9 cellular contexts compared by ENCODE assay signal in genomic region chr18:66951750-66952149, GRCh38.
"Had no signal": no experiment of that assay in that cellular context is flagged by ENCODE, and none has a peak within 500 bp of the region (broad histone marks: within the 10 kb centered on the region; RNA-seq: fewer than 3 reads in every experiment).

No MANE protein-coding gene starts in this region.

- H3K36me3 ChIP-seq: HAP-1 had no signal

- H3K9ac ChIP-seq: GM23248, KMS-11 had no signal

- H3K9me3 ChIP-seq: HAP-1 had no signal

- DNase-seq: GM23248, GOT3, H7, HFFc6, KBM-7 had no signal

- H3K4me1 ChIP-seq: HAP-1 had no signal

- ATAC-seq: HCT116 had no signal

- H3K27ac ChIP-seq: GM23248, KMS-11 had no signal

- H2AFZ ChIP-seq: GM23248 had no signal

- H3K4me3 ChIP-seq: GM23248, HAP-1 had no signal

- FAIRE-seq: HTR-8/SVneo had no signal

- H3K4me2 ChIP-seq: KMS-11 had no signal
